Comparison of ENCODE assay signal across 2 cellular contexts in the genomic region with DNA sequence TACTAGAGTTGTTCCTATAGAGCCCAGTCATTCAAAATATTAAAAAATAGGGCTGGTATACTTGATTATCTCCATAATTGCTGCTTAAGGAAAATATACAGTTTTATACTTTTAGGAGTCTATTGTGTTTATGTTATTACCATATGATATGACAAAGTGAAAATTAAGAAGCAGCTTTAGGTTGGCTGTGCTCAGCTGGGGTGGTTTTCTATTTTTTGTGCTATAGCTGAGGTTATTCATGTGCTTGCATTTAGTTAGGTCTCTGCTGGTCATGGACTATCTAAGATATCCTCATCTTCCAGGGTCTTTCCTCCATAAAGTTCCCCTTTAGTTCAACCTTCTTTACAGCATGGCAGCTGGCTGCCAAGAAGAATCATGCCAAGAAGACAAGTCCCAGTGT.
A peak's percentile ranks its signal among the peaks of the same experiment; 100 is the strongest.
TF ChIP-seq lines count a peak whose summit lies in the region.

No MANE protein-coding gene starts in this region.

TF ChIP-seq in HepG2, 621 proteins besides CTCF, POLR2A, EP300 and RAD21 (continued from another document):
- TF ChIP-seq ZNF331 (CRISPR knock-in tag; IDR thresholded peaks at IDR 0.05) (peak; percentile 52; the same call in 1 of the 2 replicates), HDAC6 (IDR thresholded peaks at IDR 0.05; ENCODE audit: low read depth, low read length) (no peak)
TF ChIP-seq in HepG2: peak in this region for 1.

TF ChIP-seq in GM23338, 12 proteins besides CTCF, POLR2A, EP300 and RAD21 (continued from another document):
- TF ChIP-seq CREB1 (CRISPR knock-in tag; IDR thresholded peaks at IDR 0.05; ENCODE audit: low read depth) (no peak), ZNF331 (CRISPR knock-in tag; IDR thresholded peaks at IDR 0.05; ENCODE audit: low read depth) (peak; percentile 88), EZH2 (IDR thresholded peaks at IDR 0.05; ENCODE audit: low read depth, unreplicated experiment) (no peak)
